In genomic region chr6:17817763-17818162, GRCh38 we compare ENCODE assay signal across 18 cellular contexts.
A peak's percentile ranks its signal among the peaks of the same experiment; 100 is the strongest.
DNase-seq lines count a peak whose midpoint lies in the region; ATAC-seq, FAIRE-seq and TF ChIP-seq lines count a peak whose summit lies in the region.
"Had no signal": no experiment of that assay in that cellular context is flagged by ENCODE, and none has a peak within 500 bp of the region (broad histone marks: within the 10 kb centered on the region; RNA-seq: fewer than 3 reads in every experiment).

No MANE protein-coding gene starts in this region.

- no peak; a peak in 1 of 5 replicates for TF ChIP-seq RAD21 in A549 (conservative IDR thresholded peaks at IDR 0.05 in 1 of 2, IDR thresholded peaks at IDR 0.05 in 1 of 2)

- TF ChIP-seq POLR2A in A549 (IDR thresholded peaks at IDR 0.05; ENCODE audit: low read length) (no peak), endothelial cell of umbilical vein (IDR thresholded peaks at IDR 0.05; ENCODE audit: low read depth, low read length) (no peak)

- H3K9me1 ChIP-seq in endothelial cell of umbilical vein (replicated peaks; ENCODE audit: control insufficient read depth, extremely low read depth, insufficient read depth, low read length) = no peaks in the 10 kb centered on the region

- POLR2A ChIA-PET in A549 (lab: Yijun Ruan, JAX) (interaction anchor here (1.5 kb wide), 1 partner anchor 170 kb away, joined by 4 read pairs; the partner anchor contains the start of gene KIF13A), endothelial cell of umbilical vein (lab: Charles Lee) (interaction anchor here (0.7 kb wide), 1 partner anchor 112 kb away, joined by 3 read pairs; no protein-coding TSS in a partner anchor)

- DNase-seq in A549 (ENCODE audit: low read depth in 1 of 2, low spot score in 1 of 2) (peak in 1 of 2 experiments; percentile 4), HK-2 (ENCODE audit: unreplicated experiment) (peak; percentile 20), endothelial cell of umbilical vein (ENCODE audit: low read depth, low spot score) (no peak), mucosa of descending colon (no peak), Kasumi-1 (lab: John Stamatoyannopoulos, UW) (no peak), EL (no peak)
- DNase-seq: DND-41, H7, KG1, MV-4-11, NCI-H1417, NCI-H187, NCI-H226 had no signal

- no peak overlapping the region for H3K9ac ChIP-seq in endothelial cell of umbilical vein (replicated peaks; ENCODE audit: extremely low read depth, insufficient read depth, low read length)

- H2AFZ ChIP-seq in endothelial cell of umbilical vein (ENCODE audit: low read depth, low read length) = no peak overlapping the region

- H3K4me1 ChIP-seq in A549 (peaks cover 39% of the 10 kb centered on the region), endothelial cell of umbilical vein (ENCODE audit: control insufficient read depth, extremely low read depth, insufficient read depth, low read length) (no peaks in the 10 kb centered on the region), mucosa of descending colon (ENCODE audit: low read depth) (peaks cover 3% of the 10 kb centered on the region)
- H3K4me1 ChIP-seq: BLaER1 treated with 17β-estradiol and CSF1 and Interleukin-3, amounts not matched to agents 10 nM and 100 nM had no signal

- H3K4me2 ChIP-seq in A549 (peak overlapping the region; percentile 60), endothelial cell of umbilical vein (ENCODE audit: insufficient read depth, low read length) (no peak overlapping the region)
- H3K4me2 ChIP-seq: BLaER1 treated with 17β-estradiol and CSF1 and Interleukin-3, amounts not matched to agents 10 nM and 100 nM had no signal

- dilution Hi-C loops in endothelial cell of umbilical vein (cut with MboI; ENCODE audit: extremely low pct_ligation_motif_present, low sequenced_read_pairs) = no loop called here

- no peaks in the 10 kb centered on the region for H3K79me2 ChIP-seq in endothelial cell of umbilical vein (ENCODE audit: control insufficient read depth, insufficient read depth, low read length)

- peak overlapping the region; percentile 84 to 93 for H3K27ac ChIP-seq in A549
- no peak overlapping the region for H3K27ac ChIP-seq in endothelial cell of umbilical vein (ENCODE audit: insufficient read depth, low read depth, low read length)
- H3K27ac ChIP-seq: BLaER1 treated with 17β-estradiol and CSF1 and Interleukin-3, amounts not matched to agents 10 nM and 100 nM; SJSA1 had no signal

- BruUV-seq in endothelial cell of umbilical vein (replicated peaks; lab: Mats Ljungman, UMichigan) = no TSS peak

- no peaks in the 10 kb centered on the region for H3K27me3 ChIP-seq in endothelial cell of umbilical vein (ENCODE audit: control insufficient read depth in 2 of 2, insufficient read depth in 2 of 2, low read length in 2 of 2)
- H3K27me3 ChIP-seq: BLaER1 treated with 17β-estradiol and CSF1 and Interleukin-3, amounts not matched to agents 10 nM and 100 nM; SJSA1 had no signal

- H3K36me3 ChIP-seq in endothelial cell of umbilical vein (ENCODE audit: control insufficient read depth in 2 of 2, extremely low read depth in 1 of 2, insufficient read depth in 2 of 2, low read length in 2 of 2) = peaks cover 2 to 15% of the 10 kb centered on the region in 2 experiments
- H3K36me3 ChIP-seq in mucosa of descending colon (ENCODE audit: low read depth) = no peaks in the 10 kb centered on the region

- intact Hi-C loops in endothelial cell of umbilical vein (cut with micrococcal nuclease) (loop anchor here (1.0 to 5.0 kb wide), 3 partner anchors 115 to 660 kb away; partner anchors contain the start of gene NHLRC1), mucosa of descending colon (cut with DNase I, micrococcal nuclease) (no loop called here)

- no peak for FAIRE-seq in A549 (lab: Jason Lieb, UNC)
- FAIRE-seq in endothelial cell of umbilical vein (lab: Jason Lieb, UNC) = peak; percentile 42
- FAIRE-seq: A204.1 had no signal

- H3K9me3 ChIP-seq in A549 = no peaks in the 10 kb centered on the region
- H3K9me3 ChIP-seq in endothelial cell of umbilical vein (replicated peaks; ENCODE audit: control insufficient read depth, insufficient read depth, low read length) = no peaks in the 10 kb centered on the region
- H3K9me3 ChIP-seq in mucosa of descending colon = no peaks in the 10 kb centered on the region
- H3K9me3 ChIP-seq: SJSA1 had no signal

- H3K4me3 ChIP-seq in A549 = no peak overlapping the region
- no peak overlapping the region for H3K4me3 ChIP-seq in endothelial cell of umbilical vein (replicated peaks in 1 of 3; ENCODE audit: insufficient read depth in 1 of 3, low read depth in 1 of 3, low read length in 3 of 3)
- no peak overlapping the region for H3K4me3 ChIP-seq in mucosa of descending colon
- H3K4me3 ChIP-seq: BLaER1 treated with 17β-estradiol and CSF1 and Interleukin-3, amounts not matched to agents 10 nM and 100 nM; SJSA1 had no signal

- no peaks in the 10 kb centered on the region for H4K20me1 ChIP-seq in endothelial cell of umbilical vein (replicated peaks; ENCODE audit: control insufficient read depth, extremely low read depth, insufficient read depth, low read length)
- H4K20me1 ChIP-seq: BLaER1 treated with 17β-estradiol and CSF1 and Interleukin-3, amounts not matched to agents 10 nM and 100 nM had no signal

- CTCF ChIA-PET in A549 (lab: Yijun Ruan, JAX) (interaction anchor here (1.3 to 6.0 kb wide), 5 partner anchors 10 to 603 kb away, joined by 3 to 27 read pairs (median 3); no protein-coding TSS in a partner anchor), endothelial cell of umbilical vein (lab: Charles Lee) (interaction anchor here (0.7 to 4.5 kb wide), 13 partner anchors 9 to 686 kb away, joined by 3 to 31 read pairs (median 4); partner anchors contain the start of genes KIF13A and NHLRC1)

- TF ChIP-seq CTCF in A549 (IDR thresholded peaks at IDR 0.05) (no peak), endothelial cell of umbilical vein (IDR thresholded peaks at IDR 0.05; ENCODE audit: extremely low read depth in 1 of 2, insufficient read depth in 1 of 2, low read depth in 1 of 2, low read length in 2 of 2) (no peak), mucosa of descending colon (IDR thresholded peaks at IDR 0.05) (no peak)

- WGBS in A549 (ENCODE audit: missing lambda C conversion rate) = 24% methylated on average over 1 of the region's 1 CpG

- no peak for TF ChIP-seq EP300 in A549 (IDR thresholded peaks at IDR 0.05)

- ATAC-seq in A549 (peak; percentile 27 to 53; a peak in 3 of 6 replicates), mucosa of descending colon (peak; percentile 25), HG02798 (IDR thresholded peaks at IDR 0.05; ENCODE audit: poor library complexity, unreplicated experiment) (no peak), HG03159 (IDR thresholded peaks at IDR 0.05; ENCODE audit: unreplicated experiment) (no peak)

TF ChIP-seq in A549, 52 proteins besides CTCF, POLR2A, EP300 and RAD21 (continues in another document):
- TF ChIP-seq USF2 (IDR thresholded peaks at IDR 0.05) = no peak
- TF ChIP-seq POLR2AphosphoS2 (conservative IDR thresholded peaks at IDR 0.05; ENCODE audit: low read length) = no peak
- TF ChIP-seq HMGXB4 (CRISPR knock-in tag; IDR thresholded peaks at IDR 0.05; ENCODE audit: borderline replicate concordance) = no peak

TF ChIP-seq in endothelial cell of umbilical vein, 7 proteins besides CTCF, POLR2A, EP300 and RAD21:
- TF ChIP-seq JUN (IDR thresholded peaks at IDR 0.05; ENCODE audit: borderline replicate concordance, insufficient read depth, insufficient read length, low read depth) = no peak
- TF ChIP-seq GATA2 (IDR thresholded peaks at IDR 0.05; ENCODE audit: insufficient read depth, insufficient read length, low read depth, low read length) = no peak
- no peak for TF ChIP-seq MAX (IDR thresholded peaks at IDR 0.05; ENCODE audit: insufficient read depth, insufficient read length)
- TF ChIP-seq POLR2AphosphoS5 (IDR thresholded peaks at IDR 0.05; ENCODE audit: insufficient read depth, low read depth, low read length) = no peak
- TF ChIP-seq MYC (IDR thresholded peaks at IDR 0.05; ENCODE audit: low read depth, low read length) = no peak
- no peak for TF ChIP-seq FOS (IDR thresholded peaks at IDR 0.05; ENCODE audit: borderline replicate concordance, insufficient read depth, low read length)
- no peak for TF ChIP-seq EZH2 (IDR thresholded peaks at IDR 0.05; ENCODE audit: borderline replicate concordance, low read depth, low read length, severe bottlenecking)

Comparison
In these comparisons a context has a peak if more than half of its experiments do, and no peak if none do; other contexts are left out.
1. ATAC-seq: peak in A549 (2 of 2) and mucosa of descending colon (single experiment); none in HG02798 (single experiment) and HG03159 (single experiment).